ENCODE assay signal across 18 cellular contexts in genomic region chr6:14241255-14242070, GRCh38.
DNase-seq lines count a peak whose midpoint lies in the region; ATAC-seq and TF ChIP-seq lines count a peak whose summit lies in the region.
"Had no signal": no experiment of that assay in that cellular context is flagged by ENCODE, and none has a peak within 500 bp of the region (broad histone marks: within the 10 kb centered on the region; RNA-seq: fewer than 3 reads in every experiment).

No MANE protein-coding gene starts in this region.

- H3K36me3 ChIP-seq in suprapubic skin = no peaks in the 10 kb centered on the region

- H3K4me3 ChIP-seq in GM12865 (ENCODE audit: low read depth, low read length) (no peak overlapping the region), suprapubic skin (no peak overlapping the region)

- H3K9me3 Mint-ChIP-seq in glutamatergic neuron (ENCODE audit: unreplicated experiment) = peaks cover 7% of the 10 kb centered on the region
- H3K9me3 Mint-ChIP-seq: activated T-cell treated with anti-CD3 and anti-CD28 coated beads, Interleukin-2, amount 50 U/mL, for 4 hours had no signal

- peaks cover 5% of the 10 kb centered on the region for H3K27me3 Mint-ChIP-seq in glutamatergic neuron (ENCODE audit: unreplicated experiment)
- H3K27me3 Mint-ChIP-seq: activated CD4-positive, alpha-beta memory T cell treated with anti-CD3 and anti-CD28 coated beads for 36 hours had no signal

- ATAC-seq in GM21447 (IDR thresholded peaks at IDR 0.05; ENCODE audit: unreplicated experiment) (peak; percentile 80), HG03432 (IDR thresholded peaks at IDR 0.05; ENCODE audit: unreplicated experiment) (peak; percentile 55), HG02642 (IDR thresholded peaks at IDR 0.05; ENCODE audit: poor library complexity, unreplicated experiment) (no peak)
- ATAC-seq: activated T-cell treated with anti-CD3 and anti-CD28 coated beads, Interleukin-2, amount 50 U/mL, for 4 hours had no signal

- DNase-seq in GM12865 (ENCODE audit: low read depth) (peak; percentile 52), glutamatergic neuron (no peak), NCI-H82 treated with DMSO at 0.1 percent for 48 hours (lab: John Stamatoyannopoulos, UW; ENCODE audit: unreplicated experiment) (no peak), cerebellum (ENCODE audit: low spot score) (no peak), suprapubic skin (ENCODE audit: low spot score in 2 of 2) (no peak)
- DNase-seq: activated CD4-positive, alpha-beta memory T cell treated with anti-CD3 and anti-CD28 coated beads for 36 hours; activated naive CD4-positive, alpha-beta T cell treated with anti-CD3 and anti-CD28 coated beads, Interleukin-2, amount 50 U/mL, for 16 hours; activated T-cell treated with anti-CD3 and anti-CD28 coated beads, Interleukin-2, amount 50 U/mL, for 4 hours; COR-L47; dermis blood vessel endothelial cell; erythroblast; NCI-H226; NK-92 treated with Interleukin-12 subunit alpha and Interleukin-12 subunit beta, amount 100 ng/mL, for 24 hours; SW 1271 had no signal

- no peak overlapping the region for H3K4me3 Mint-ChIP-seq in glutamatergic neuron (ENCODE audit: unreplicated experiment)
- H3K4me3 Mint-ChIP-seq: activated CD4-positive, alpha-beta memory T cell treated with anti-CD3 and anti-CD28 coated beads for 36 hours; activated T-cell treated with anti-CD3 and anti-CD28 coated beads, Interleukin-2, amount 50 U/mL, for 4 hours had no signal

- no peaks in the 10 kb centered on the region for H3K4me1 ChIP-seq in suprapubic skin

- TF ChIP-seq CTCF in GM12865 (IDR thresholded peaks at IDR 0.05; ENCODE audit: insufficient read depth, low read depth, low read length, missing control alignments) = no peak
- no peak for TF ChIP-seq CTCF in glutamatergic neuron (IDR thresholded peaks at IDR 0.05; ENCODE audit: partially characterized antibody, unreplicated experiment)
- TF ChIP-seq CTCF in suprapubic skin (IDR thresholded peaks at IDR 0.05) = no peak

- H3K4me1 Mint-ChIP-seq in glutamatergic neuron (ENCODE audit: low read depth, unreplicated experiment) = peaks cover 18% of the 10 kb centered on the region

- TF ChIP-seq POLR2A in suprapubic skin (IDR thresholded peaks at IDR 0.05) = no peak

- 88% methylated on average over 5 of the region's 5 CpGs for WGBS in suprapubic skin

- no peaks in the 10 kb centered on the region for H3K27me3 ChIP-seq in suprapubic skin

- no peak overlapping the region for H3K27ac ChIP-seq in suprapubic skin
- H3K27ac ChIP-seq: RWPE1 had no signal

- TF ChIP-seq EP300 in suprapubic skin (IDR thresholded peaks at IDR 0.05) = no peak

- peaks cover 5% of the 10 kb centered on the region for H3K36me3 Mint-ChIP-seq in glutamatergic neuron (ENCODE audit: unreplicated experiment)
- H3K36me3 Mint-ChIP-seq: activated CD4-positive, alpha-beta memory T cell treated with anti-CD3 and anti-CD28 coated beads for 36 hours had no signal

- H3K27ac Mint-ChIP-seq in glutamatergic neuron (ENCODE audit: unreplicated experiment) = peak overlapping the region; percentile 89
- H3K27ac Mint-ChIP-seq: activated CD4-positive, alpha-beta memory T cell treated with anti-CD3 and anti-CD28 coated beads for 36 hours had no signal

- no peaks in the 10 kb centered on the region for H3K9me3 ChIP-seq in suprapubic skin
